Comparison of ENCODE assay signal across 21 cellular contexts in genomic region chr3:18302517-18302916, GRCh38.
DNase-seq lines count a peak whose midpoint lies in the region; ATAC-seq and TF ChIP-seq lines count a peak whose summit lies in the region.
"Had no signal": no experiment of that assay in that cellular context is flagged by ENCODE, and none has a peak within 500 bp of the region (broad histone marks: within the 10 kb centered on the region; RNA-seq: fewer than 3 reads in every experiment).

No MANE protein-coding gene starts in this region.

- H2AFZ ChIP-seq in hepatocyte, result no peak overlapping the region

- H3K36me3 ChIP-seq in hepatocyte (replicated peaks; ENCODE audit: insufficient read depth, low read depth), result no peaks in the 10 kb centered on the region
- H3K36me3 ChIP-seq: BLaER1 treated with 17β-estradiol and CSF1 and Interleukin-3, amounts not matched to agents 10 nM and 100 nM; pancreas; Peyer's patch; tibial artery had no signal

- no peaks in the 10 kb centered on the region for H3K27me3 ChIP-seq in hepatocyte
- H3K27me3 ChIP-seq: BLaER1 treated with 17β-estradiol and CSF1 and Interleukin-3, amounts not matched to agents 10 nM and 100 nM; pancreas; Peyer's patch; tibial artery had no signal

- no peak overlapping the region for H3K4me2 ChIP-seq in hepatocyte

- no peaks in the 10 kb centered on the region for H3K9me2 ChIP-seq in hepatocyte (replicated peaks; ENCODE audit: insufficient read depth)

- no peak overlapping the region for H3K27ac ChIP-seq in hepatocyte
- H3K27ac ChIP-seq: HL-60, pancreas, Peyer's patch, tibial artery had no signal

- TF ChIP-seq CTCF in astrocyte of the spinal cord (IDR thresholded peaks at IDR 0.05; ENCODE audit: low read depth, low read length), result no peak
- TF ChIP-seq CTCF in hepatocyte (IDR thresholded peaks at IDR 0.05; ENCODE audit: poor library complexity), result no peak

- WGBS in hepatocyte (ENCODE audit: low lambda C conversion rate, missing lambda C conversion rate), result 64% methylated on average over 1 of the region's 1 CpG

- peaks cover 1% of the 10 kb centered on the region for H3K9me3 ChIP-seq in hepatocyte (ENCODE audit: low read depth)
- H3K9me3 ChIP-seq: pancreas, Peyer's patch, tibial artery had no signal

- H3K79me2 ChIP-seq in hepatocyte, result no peaks in the 10 kb centered on the region

- H4K20me1 ChIP-seq in hepatocyte (ENCODE audit: insufficient read depth, poor library complexity, severe bottlenecking), result no peaks in the 10 kb centered on the region
- H4K20me1 ChIP-seq: BLaER1 treated with 17β-estradiol and CSF1 and Interleukin-3, amounts not matched to agents 10 nM and 100 nM had no signal

- H3K4me1 ChIP-seq in hepatocyte (ENCODE audit: insufficient read depth), result no peaks in the 10 kb centered on the region
- H3K4me1 ChIP-seq: pancreas, Peyer's patch, tibial artery had no signal

- DNase-seq in Daoy (ENCODE audit: low read depth) (peak; percentile 63), HS-5 (ENCODE audit: low read depth) (peak; percentile 82), astrocyte of the spinal cord (ENCODE audit: low read depth, low spot score) (peak; percentile 5), hepatocyte (ENCODE audit: low spot score) (peak; percentile 10), hippocampal formation (lab: John Stamatoyannopoulos, UW) (no peak), NCI-H1436 treated with DMSO at 0.1 percent for 48 hours (lab: John Stamatoyannopoulos, UW) (no peak)
- DNase-seq: activated CD8-positive, alpha-beta T cell treated with anti-CD3 and anti-CD28 coated beads for 36 hours; activated T-cell treated with anti-CD3 and anti-CD28 coated beads, Interleukin-2, amount 50 U/mL, for 72 hours; foreskin melanocyte; Kasumi-1; naive B cell; NCI-H2029 treated with DMSO at 0.1 percent for 48 hours; NCI-H774; Peyer's patch; small intestine; tibial artery had no signal

- ATAC-seq in HG02884 (IDR thresholded peaks at IDR 0.05; ENCODE audit: unreplicated experiment), result no peak
- ATAC-seq in HG03039 (IDR thresholded peaks at IDR 0.05; ENCODE audit: unreplicated experiment), result no peak
- ATAC-seq: activated CD8-positive, alpha-beta T cell treated with anti-CD3 and anti-CD28 coated beads for 36 hours; activated T-cell treated with anti-CD3 and anti-CD28 coated beads, Interleukin-2, amount 50 U/mL, for 72 hours; pancreas had no signal

- H3K4me3 ChIP-seq in astrocyte of the spinal cord (ENCODE audit: low read depth, low read length) (no peak overlapping the region), hepatocyte (no peak overlapping the region)
- H3K4me3 ChIP-seq: BLaER1 treated with 17β-estradiol and CSF1 and Interleukin-3, amounts not matched to agents 10 nM and 100 nM; pancreas; Peyer's patch; tibial artery had no signal

- in situ Hi-C loops in astrocyte of the spinal cord (cut with HindIII; ENCODE audit: low sequenced_read_pairs), result no loop called here

Comparison
In these comparisons a context has a peak if more than half of its experiments do, and no peak if none do; other contexts are left out.
1. DNase-seq: peak in Daoy (single experiment), HS-5 (single experiment), astrocyte of the spinal cord (single experiment) and hepatocyte (single experiment); none in hippocampal formation (0 of 2) and NCI-H1436 treated with DMSO at 0.1 percent for 48 hours (single experiment).